Comparison of ENCODE assay signal across 40 cellular contexts in genomic region chr4:38547052-38547451, GRCh38.
"Had no signal": no experiment of that assay in that cellular context is flagged by ENCODE, and none has a peak within 500 bp of the region (broad histone marks: within the 10 kb centered on the region; RNA-seq: fewer than 3 reads in every experiment).

No MANE protein-coding gene starts in this region.

- H3K4me1 Mint-ChIP-seq: activated naive CD4-positive, alpha-beta T cell treated with anti-CD3 and anti-CD28 coated beads, Interleukin-2, amount 10 ng/mL, durations not matched to agents 7 days and 5 days; activated naive CD4-positive, alpha-beta T cell treated with anti-CD3 and anti-CD28 coated beads, Interleukin-2, amount 50 U/mL, for 24 hours; activated naive CD8-positive, alpha-beta T cell treated with anti-CD3 and anti-CD28 coated beads for 36 hours; activated naive CD8-positive, alpha-beta T cell treated with anti-CD3 and anti-CD28 coated beads, Interleukin-2, amount 10 ng/mL, durations not matched to agents 7 days and 5 days; activated naive CD8-positive, alpha-beta T cell treated with anti-CD3 and anti-CD28 coated beads, Interleukin-2, amount 50 U/mL, for 24 hours; activated T-helper 17 cell treated with anti-CD3 and anti-CD28 coated beads, Interleukin-2, amount 50 U/mL, for 72 hours; brain; central memory CD8-positive, alpha-beta T cell had no signal

- H3K4me3 Mint-ChIP-seq: activated naive CD4-positive, alpha-beta T cell treated with anti-CD3 and anti-CD28 coated beads for 36 hours; activated naive CD4-positive, alpha-beta T cell treated with anti-CD3 and anti-CD28 coated beads, Interleukin-2, amount 10 ng/mL, durations not matched to agents 7 days and 5 days; activated naive CD4-positive, alpha-beta T cell treated with anti-CD3 and anti-CD28 coated beads, Interleukin-2, amount 50 U/mL, for 24 hours; activated naive CD8-positive, alpha-beta T cell; activated naive CD8-positive, alpha-beta T cell treated with anti-CD3 and anti-CD28 coated beads for 36 hours; activated naive CD8-positive, alpha-beta T cell treated with anti-CD3 and anti-CD28 coated beads, Interleukin-2, amount 10 ng/mL, durations not matched to agents 7 days and 5 days; activated naive CD8-positive, alpha-beta T cell treated with anti-CD3 and anti-CD28 coated beads, Interleukin-2, amount 50 U/mL, for 24 hours; activated T-cell treated with anti-CD3 and anti-CD28 coated beads, Interleukin-2, amount 50 U/mL, for 24 hours; activated T-cell treated with anti-CD3 and anti-CD28 coated beads, Interleukin-2, amount 50 U/mL, for 4 hours; activated T-cell treated with anti-CD3 and anti-CD28 coated beads, Interleukin-2, amount 50 U/mL, for 72 hours; activated T-helper 1 cell treated with anti-CD3 and anti-CD28 coated beads, Interleukin-12 subunit alpha, Interleukin-12 subunit beta, Interleukin-2, Interleukin-4 antibody, amounts not matched to agents 30 ng/mL and 10 ng/mL and 1 ng/mL, durations not matched to agents 14 hours and 24 hours and 36 hours; activated T-helper 17 cell treated with anti-CD3 and anti-CD28 coated beads, Interleukin-2, amount 50 U/mL, for 72 hours; brain; central memory CD8-positive, alpha-beta T cell had no signal

- H3K27me3 Mint-ChIP-seq: activated naive CD4-positive, alpha-beta T cell treated with anti-CD3 and anti-CD28 coated beads, Interleukin-2, amount 50 U/mL, for 24 hours; activated naive CD8-positive, alpha-beta T cell; activated naive CD8-positive, alpha-beta T cell treated with anti-CD3 and anti-CD28 coated beads for 36 hours; activated naive CD8-positive, alpha-beta T cell treated with anti-CD3 and anti-CD28 coated beads, Interleukin-2, amount 10 ng/mL, durations not matched to agents 7 days and 5 days; activated naive CD8-positive, alpha-beta T cell treated with anti-CD3 and anti-CD28 coated beads, Interleukin-2, amount 50 U/mL, for 24 hours; activated T-cell treated with anti-CD3 and anti-CD28 coated beads, Interleukin-2, amount 50 U/mL, for 24 hours; brain; central memory CD8-positive, alpha-beta T cell had no signal

- H3K36me3 ChIP-seq: adrenal gland, ascending aorta, brain microvascular endothelial cell, breast epithelium, cardiac muscle cell had no signal

- H3K36me3 Mint-ChIP-seq: activated naive CD4-positive, alpha-beta T cell treated with anti-CD3 and anti-CD28 coated beads, Interleukin-2, amount 50 U/mL, for 24 hours; activated naive CD8-positive, alpha-beta T cell; activated naive CD8-positive, alpha-beta T cell treated with anti-CD3 and anti-CD28 coated beads for 36 hours; activated naive CD8-positive, alpha-beta T cell treated with anti-CD3 and anti-CD28 coated beads, Interleukin-2, amount 10 ng/mL, durations not matched to agents 7 days and 5 days; brain had no signal

- H3K27ac Mint-ChIP-seq: activated naive CD4-positive, alpha-beta T cell treated with anti-CD3 and anti-CD28 coated beads for 36 hours; activated naive CD4-positive, alpha-beta T cell treated with anti-CD3 and anti-CD28 coated beads, Interleukin-2, amount 10 ng/mL, durations not matched to agents 7 days and 5 days; activated naive CD4-positive, alpha-beta T cell treated with anti-CD3 and anti-CD28 coated beads, Interleukin-2, amount 50 U/mL, for 24 hours; activated naive CD4-positive, alpha-beta T cell treated with anti-CD3 and anti-CD28 coated beads, Interleukin-2, amount 50 U/mL, for 72 hours; activated naive CD8-positive, alpha-beta T cell; activated naive CD8-positive, alpha-beta T cell treated with anti-CD3 and anti-CD28 coated beads for 36 hours; activated naive CD8-positive, alpha-beta T cell treated with anti-CD3 and anti-CD28 coated beads, Interleukin-2, amount 10 ng/mL, durations not matched to agents 7 days and 5 days; activated naive CD8-positive, alpha-beta T cell treated with anti-CD3 and anti-CD28 coated beads, Interleukin-2, amount 50 U/mL, for 24 hours; activated T-cell treated with anti-CD3 and anti-CD28 coated beads, Interleukin-2, amount 50 U/mL, for 24 hours; activated T-cell treated with anti-CD3 and anti-CD28 coated beads, Interleukin-2, amount 50 U/mL, for 72 hours; activated T-helper 1 cell treated with anti-CD3 and anti-CD28 coated beads, Interleukin-12 subunit alpha, Interleukin-12 subunit beta, Interleukin-2, Interleukin-4 antibody, amounts not matched to agents 30 ng/mL and 10 ng/mL and 1 ng/mL, durations not matched to agents 14 hours and 24 hours and 36 hours; activated T-helper 17 cell treated with anti-CD3 and anti-CD28 coated beads, Interleukin-2, amount 50 U/mL, for 72 hours; activated T-helper 2 cell treated with anti-CD3 and anti-CD28 coated beads, Interferon-gamma antibody, Interleukin-2, Interleukin-4, amounts not matched to agents 10 μg/mL and 5 μg/mL and 100 μg/mL, durations not matched to agents 14 hours and 24 hours and 36 hours; brain had no signal

- H3K9me3 ChIP-seq: adrenal gland, ascending aorta, body of pancreas, breast epithelium had no signal

- H3K4me1 ChIP-seq: adrenal gland, ascending aorta, body of pancreas, breast epithelium had no signal

- ATAC-seq: activated naive CD4-positive, alpha-beta T cell treated with anti-CD3 and anti-CD28 coated beads, Interleukin-2, amount 50 U/mL, for 72 hours; activated naive CD8-positive, alpha-beta T cell treated with anti-CD3 and anti-CD28 coated beads, Interleukin-2, amount 50 U/mL, for 24 hours; activated T-cell treated with anti-CD3 and anti-CD28 coated beads, Interleukin-2, amount 50 U/mL, for 4 hours; activated T-cell treated with anti-CD3 and anti-CD28 coated beads, Interleukin-2, amount 50 U/mL, for 72 hours; activated T-helper 17 cell treated with anti-CD3 and anti-CD28 coated beads, Interleukin-2, amount 50 U/mL, for 72 hours; body of pancreas had no signal

- H3K4me3 ChIP-seq: adrenal gland, ascending aorta, body of pancreas, breast epithelium, cardiac muscle cell had no signal

- DNase-seq: activated effector memory CD4-positive, alpha-beta T cell treated with anti-CD3 and anti-CD28 coated beads, Interleukin-2, amount 50 U/mL, for 16 hours; activated effector memory CD4-positive, alpha-beta T cell treated with Interleukin-2 at 50 U/mL for 16 hours; activated gamma-delta T cell; activated gamma-delta T cell treated with Interleukin-2 at 50 U/mL for 16 hours; activated naive CD4-positive, alpha-beta T cell; activated naive CD4-positive, alpha-beta T cell treated with anti-CD3 and anti-CD28 coated beads for 36 hours; activated naive CD4-positive, alpha-beta T cell treated with anti-CD3 and anti-CD28 coated beads, Interleukin-2, amount 10 ng/mL, durations not matched to agents 7 days and 5 days; activated naive CD4-positive, alpha-beta T cell treated with anti-CD3 and anti-CD28 coated beads, Interleukin-2, amount 50 U/mL, for 16 hours; activated naive CD4-positive, alpha-beta T cell treated with Interleukin-2 at 50 U/mL for 16 hours; activated naive CD8-positive, alpha-beta T cell treated with anti-CD3 and anti-CD28 coated beads for 36 hours; activated naive CD8-positive, alpha-beta T cell treated with anti-CD3 and anti-CD28 coated beads, Interleukin-2, amount 10 ng/mL, durations not matched to agents 7 days and 5 days; activated naive CD8-positive, alpha-beta T cell treated with anti-CD3 and anti-CD28 coated beads, Interleukin-2, amount 50 U/mL, for 24 hours; activated T-cell treated with anti-CD3 and anti-CD28 coated beads, Interleukin-2, amount 50 U/mL, for 1 hour; activated T-cell treated with anti-CD3 and anti-CD28 coated beads, Interleukin-2, amount 50 U/mL, for 24 hours; activated T-cell treated with anti-CD3 and anti-CD28 coated beads, Interleukin-2, amount 50 U/mL, for 4 hours; activated T-cell treated with anti-CD3 and anti-CD28 coated beads, Interleukin-2, amount 50 U/mL, for 48 hours; activated T-cell treated with anti-CD3 and anti-CD28 coated beads, Interleukin-2, amount 50 U/mL, for 72 hours; adrenal gland; amniotic stem cell; amygdala; anterior cingulate cortex; aorta; body of pancreas; brain microvascular endothelial cell; caudate nucleus; central memory CD4-positive, alpha-beta T cell; cerebellar nuclear complex had no signal

- H3K27ac ChIP-seq: adrenal gland, ascending aorta, body of pancreas, brain microvascular endothelial cell, breast epithelium, cardiac muscle cell had no signal

- H3K27me3 ChIP-seq: adrenal gland, ascending aorta, body of pancreas, brain microvascular endothelial cell, breast epithelium had no signal

- FAIRE-seq: astrocyte, bronchial epithelial cell had no signal

- H3K9me3 Mint-ChIP-seq: activated naive CD4-positive, alpha-beta T cell treated with anti-CD3 and anti-CD28 coated beads for 36 hours; activated naive CD4-positive, alpha-beta T cell treated with anti-CD3 and anti-CD28 coated beads, Interleukin-2, amount 10 ng/mL, durations not matched to agents 7 days and 5 days; activated naive CD4-positive, alpha-beta T cell treated with anti-CD3 and anti-CD28 coated beads, Interleukin-2, amount 50 U/mL, for 24 hours; activated naive CD4-positive, alpha-beta T cell treated with anti-CD3 and anti-CD28 coated beads, Interleukin-2, amount 50 U/mL, for 72 hours; activated naive CD8-positive, alpha-beta T cell treated with anti-CD3 and anti-CD28 coated beads for 36 hours; activated T-helper 17 cell treated with anti-CD3 and anti-CD28 coated beads, Interleukin-2, amount 50 U/mL, for 72 hours; activated T-helper 2 cell treated with anti-CD3 and anti-CD28 coated beads, Interferon-gamma antibody, Interleukin-2, Interleukin-4, amounts not matched to agents 10 μg/mL and 5 μg/mL and 100 μg/mL, durations not matched to agents 14 hours and 24 hours and 36 hours; central memory CD8-positive, alpha-beta T cell had no signal
